8 cellular contexts compared by ENCODE assay signal in the genomic region with DNA sequence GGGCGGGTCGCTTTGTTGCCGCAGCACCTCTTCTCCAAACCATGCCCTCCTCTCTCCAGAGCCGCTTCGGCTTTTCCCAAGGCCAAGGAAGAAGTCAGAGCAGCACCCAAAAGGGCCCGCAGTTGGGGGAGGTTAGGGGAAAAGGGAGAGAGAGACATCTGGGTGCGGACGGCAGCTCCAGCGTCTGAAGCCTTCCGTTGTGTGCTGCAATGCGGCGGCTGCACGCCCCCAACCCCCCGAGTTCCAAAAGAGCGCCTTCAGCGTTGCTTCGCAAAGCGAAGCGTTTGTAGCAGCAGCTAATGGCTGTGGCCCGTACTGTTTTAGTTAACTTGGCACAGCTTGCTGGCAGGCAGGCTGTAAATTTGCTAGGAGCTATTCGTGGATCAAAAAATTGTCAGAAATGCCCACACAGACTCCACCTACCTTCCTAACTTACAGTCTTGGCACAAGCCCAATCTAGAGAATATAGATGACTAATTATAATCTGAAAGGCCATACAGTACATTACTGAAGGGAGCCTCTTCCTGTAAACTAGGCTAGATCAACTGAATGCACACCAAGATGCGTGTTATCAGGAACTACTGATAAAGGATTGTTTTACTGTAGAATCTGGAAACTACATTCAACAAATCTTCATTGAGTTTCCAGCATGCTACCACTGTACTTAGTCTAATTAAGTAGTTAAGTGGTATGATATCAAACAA. TPM values are rescaled to one million over a fixed set of nuclear protein-coding genes. Genes with fewer than 3 reads are reported as not detected.
DNase-seq lines count a peak whose midpoint lies in the region; ATAC-seq, FAIRE-seq and TF ChIP-seq lines count a peak whose summit lies in the region.

No MANE protein-coding gene starts in this region.

- H2BK120ac ChIP-seq in H1 (replicated peaks; ENCODE audit: low read depth, low read length) (peak overlapping the region; percentile 21), mesenchymal stem cell (ENCODE audit: low read depth, low read length) (peak overlapping the region; percentile 85)

- peak overlapping the region; percentile 75 to 86 (median 83) for H3K9ac ChIP-seq in H1 (replicated peaks in 1 of 4; ENCODE audit: extremely low read depth in 1 of 4, low read depth in 3 of 4, low read length in 3 of 4)
- peak overlapping the region; percentile 95 for H3K9ac ChIP-seq in mesenchymal stem cell (ENCODE audit: low read length)

- peak overlapping the region; percentile 90 for H2BK5ac ChIP-seq in H1 (ENCODE audit: low read depth, low read length)
- H2BK5ac ChIP-seq in mesenchymal stem cell (ENCODE audit: low read depth, low read length, poor library complexity, severe bottlenecking): peak overlapping the region; percentile 89

- H3K18ac ChIP-seq in H1 (ENCODE audit: extremely low read depth, low read length): peak overlapping the region; percentile 95
- peak overlapping the region; percentile 98 for H3K18ac ChIP-seq in mesenchymal stem cell (ENCODE audit: low read depth in 1 of 2, low read length in 2 of 2)

- no peak overlapping the region for H3K23ac ChIP-seq in H1 (ENCODE audit: insufficient read length)
- peak overlapping the region; percentile 64 to 69 for H3K23ac ChIP-seq in mesenchymal stem cell (ENCODE audit: low read length in 2 of 2)

- peak overlapping the region; percentile 90 for H4K91ac ChIP-seq in H1 (replicated peaks; ENCODE audit: insufficient read length, low read length)
- H4K91ac ChIP-seq in mesenchymal stem cell (ENCODE audit: low read length): peak overlapping the region; percentile 84

- 7% methylated on average over 22 of the region's 22 CpGs; no CpG with 5 or more reads in 1 of the 2 experiments for WGBS in H1 (ENCODE audit: extremely low coverage in 1 of 2, insufficient coverage in 1 of 2, insufficient read length in 1 of 2, insufficient replicate concordance in 2 of 2, low coverage in 1 of 2, low lambda C conversion rate in 2 of 2, missing lambda C conversion rate in 1 of 2), 2 experiments
- 1% methylated on average over 18 of the region's 22 CpGs for WGBS in mesenchymal stem cell

- H3K79me2 ChIP-seq in H1 (ENCODE audit: control insufficient read depth in 1 of 2, insufficient read depth in 2 of 2, low read length in 2 of 2): peaks cover 7 to 32% of the 10 kb centered on the region in 2 experiments; a peak in 3 of 4 replicates

- no peak; a peak in 1 of 4 replicates for TF ChIP-seq RAD21 in H1 (IDR thresholded peaks at IDR 0.05 in 1 of 2, conservative IDR thresholded peaks at IDR 0.05 in 1 of 2; ENCODE audit: low read depth in 2 of 2, low read length in 2 of 2)

- H2BK15ac ChIP-seq in H1 (ENCODE audit: low read length) (peak overlapping the region; percentile 55; the same call in 1 of the 2 replicates), mesenchymal stem cell (ENCODE audit: low read depth, poor library complexity, severe bottlenecking) (peak overlapping the region; percentile 98)

- TF ChIP-seq EP300 in H1 (IDR thresholded peaks at IDR 0.05; ENCODE audit: borderline replicate concordance in 1 of 2, low read depth in 2 of 2, low read length in 2 of 2): no peak

- H3K79me1 ChIP-seq in H1 (ENCODE audit: low read depth, low read length) (no peaks in the 10 kb centered on the region), mesenchymal stem cell (replicated peaks; ENCODE audit: low read length, poor library complexity, severe bottlenecking) (no peaks in the 10 kb centered on the region)

- H4K8ac ChIP-seq in H1 (ENCODE audit: extremely low read depth, insufficient read depth, low read length) (peak overlapping the region; percentile 97; the same call in 1 of the 2 replicates), mesenchymal stem cell (ENCODE audit: low read length) (peak overlapping the region; percentile 98)

- peak overlapping the region; percentile 47 for H2AFZ ChIP-seq in H1 (ENCODE audit: low read length)
- H2AFZ ChIP-seq in mesenchymal stem cell (ENCODE audit: low read depth, low read length): no peak overlapping the region

- H3K23me2 ChIP-seq in H1 (ENCODE audit: low read depth, low read length): peaks cover 5% of the 10 kb centered on the region

- TF ChIP-seq CTCF in H1 (IDR thresholded peaks at IDR 0.05; ENCODE audit: control extremely low read depth in 1 of 3, insufficient read depth in 1 of 3, low read depth in 1 of 3, low read length in 3 of 3): no peak

- H3K9me3 ChIP-seq in H1 (ENCODE audit: insufficient read depth in 2 of 2, low read depth in 1 of 2, low read length in 1 of 2) (no peaks in the 10 kb centered on the region), mesenchymal stem cell (ENCODE audit: control insufficient read depth, low read length) (no peaks in the 10 kb centered on the region)

- no peaks in the 10 kb centered on the region for H3K27me3 ChIP-seq in H1 (replicated peaks in 1 of 4; ENCODE audit: control insufficient read depth in 3 of 4, extremely low read depth in 1 of 4, insufficient read depth in 3 of 4, low read length in 3 of 4)
- H3K27me3 ChIP-seq in mesenchymal stem cell (ENCODE audit: control insufficient read depth in 1 of 2, insufficient read depth in 1 of 2, low read length in 2 of 2): no peaks in the 10 kb centered on the region

- peaks cover 4% of the 10 kb centered on the region in 2 experiments for H4K20me1 ChIP-seq in H1 (replicated peaks in 1 of 2; ENCODE audit: control insufficient read depth in 1 of 2, insufficient read depth in 2 of 2, low read length in 2 of 2)

- H2AK5ac ChIP-seq in H1 (ENCODE audit: low read depth, low read length) (no peak overlapping the region), mesenchymal stem cell (ENCODE audit: low read length, severe bottlenecking) (peak overlapping the region; percentile 58)

- POLR2A ChIA-PET in H1 (lab: Charles Lee; ENCODE audit: partially characterized antibody): interaction anchor here (0.9 to 4.3 kb wide), 13 partner anchors 8 to 216 kb away, joined by 3 to 21 read pairs (median 4); partner anchors contain the start of genes NT5C3A and RP9

- peak overlapping the region; percentile 90 for H3K56ac ChIP-seq in H1 (replicated peaks; ENCODE audit: insufficient read length, low read depth, low read length)

- H3K14ac ChIP-seq in H1 (ENCODE audit: insufficient read length) (no peak overlapping the region), mesenchymal stem cell (ENCODE audit: low read length in 2 of 2) (peak overlapping the region in 1 of 2 experiments; percentile 79)

- H2BK12ac ChIP-seq in H1 (ENCODE audit: low read depth, low read length) (peak overlapping the region; percentile 80; the same call in 1 of the 2 replicates), mesenchymal stem cell (ENCODE audit: low read length in 2 of 2) (peak overlapping the region; percentile 1 to 92)

- ATAC-seq in HG02943 (IDR thresholded peaks at IDR 0.05; ENCODE audit: low read depth, unreplicated experiment) (peak; percentile 18), GM21786 (IDR thresholded peaks at IDR 0.05; ENCODE audit: unreplicated experiment) (no peak)

- H3K4me1 ChIP-seq in H1 (replicated peaks in 1 of 4; ENCODE audit: control insufficient read depth in 3 of 4, insufficient read depth in 4 of 4, low read length in 3 of 4) (peaks cover 3 to 13% (median 6%) of the 10 kb centered on the region in 4 experiments; a peak in 6 of 7 replicates), mesenchymal stem cell (ENCODE audit: control insufficient read depth, insufficient read depth, low read depth, low read length) (peaks cover 6% of the 10 kb centered on the region)

- no peak for FAIRE-seq in H1 (lab: Jason Lieb, UNC)

- peak overlapping the region; percentile 90 for H4K5ac ChIP-seq in H1 (ENCODE audit: insufficient read length, low read depth, low read length)

- H3K27ac ChIP-seq in H1 (ENCODE audit: low read depth, low read length) (peak overlapping the region; percentile 93), mesenchymal stem cell (ENCODE audit: low read length, poor library complexity, severe bottlenecking) (peak overlapping the region; percentile 99)

- H3K4me3 ChIP-seq in H1 (ENCODE audit: extremely low read depth in 1 of 4, insufficient read depth in 2 of 4, low read depth in 3 of 4, low read length in 4 of 4) (peak overlapping the region; percentile 56 to 99 (median 68)), mesenchymal stem cell (ENCODE audit: insufficient read depth in 1 of 2, low read depth in 1 of 2, low read length in 2 of 2) (peak overlapping the region; percentile 80 to 96)

- H3K4ac ChIP-seq in H1 (replicated peaks; ENCODE audit: insufficient read length, low read depth, low read length) (peak overlapping the region; percentile 88), mesenchymal stem cell (ENCODE audit: low read depth in 1 of 2, low read length in 2 of 2) (peak overlapping the region; percentile 88 to 100)

- TF ChIP-seq POLR2A in H1 (IDR thresholded peaks at IDR 0.05; ENCODE audit: control extremely low read depth in 1 of 2, low read depth in 2 of 2, low read length in 2 of 2): peak; percentile 77 to 81

- H3K4me2 ChIP-seq in H1 (ENCODE audit: insufficient read depth in 1 of 2, low read depth in 2 of 2, low read length in 2 of 2) (peak overlapping the region; percentile 81 to 90), mesenchymal stem cell (ENCODE audit: low read length, poor library complexity, severe bottlenecking) (peak overlapping the region; percentile 98)

- H2BK20ac ChIP-seq in H1 (ENCODE audit: low read length): peak overlapping the region; percentile 32; the same call in 1 of the 2 replicates

- CTCF ChIA-PET in H1 (lab: Charles Lee; ENCODE audit: partially characterized antibody): interaction anchor here (0.5 to 2.1 kb wide), 5 partner anchors 9 to 335 kb away, joined by 3 to 7 read pairs (median 3); no protein-coding TSS in a partner anchor

- H3K36me3 ChIP-seq in H1 (ENCODE audit: control insufficient read depth in 2 of 4, insufficient read depth in 4 of 4, low read length in 3 of 4): no peaks in the 10 kb centered on the region
- no peaks in the 10 kb centered on the region for H3K36me3 ChIP-seq in mesenchymal stem cell (ENCODE audit: control insufficient read depth in 1 of 2, insufficient read depth in 2 of 2, low read depth in 1 of 2, low read length in 2 of 2)

- peak; percentile 89 for DNase-seq in ELR (ENCODE audit: low read depth)
- DNase-seq in NCI-H748 (lab: John Stamatoyannopoulos, UW; ENCODE audit: unreplicated experiment): peak; percentile 65
- peak; percentile 84 for DNase-seq in activated CD8-positive, alpha-beta memory T cell treated with anti-CD3 and anti-CD28 coated beads for 24 hours
- DNase-seq in H1 (ENCODE audit: low read depth in 1 of 2, low spot score in 2 of 2): no peak
- DNase-seq in mesenchymal stem cell: peak; percentile 76
- DNase-seq in stimulated activated CD8-positive, alpha-beta memory T cell treated with anti-CD3 and anti-CD28 coated beads, Interleukin-15, amount 100 ng/mL, for 24 hours (ENCODE audit: low read depth): peak; percentile 18

RNA-seq across cellular contexts. Expression of gene KBTBD2, which starts 1.1 kb away (rescaled TPM):
- 23.4 and 25.7 TPM in 2 replicates for total RNA-seq in H1 (2021; fragmentation: NEBNext Ultra II Directional; extraction: Animal tissue kit (Norgen Biotek cat#: 25700))
- polyA plus RNA-seq in H1 (2011; rRNA removed): 7.4 and 13.1 TPM in 2 replicates
- 11.2 TPM for polyA plus RNA-seq in H1 (2011; cell fraction: cytosol; rRNA removed)
- polyA plus RNA-seq in H1 (2011; cell fraction: nucleus; rRNA removed): 7.3 TPM
- polyA plus RNA-seq in H1 (2012, experiment 1 of 2): 14.4 to 25.4 TPM (median 18.4 TPM) in 4 replicates
- 2.8 TPM for polyA plus RNA-seq in H1 (2012, experiment 2 of 2)
- polyA plus RNA-seq in H1 (2013, experiment 1 of 2): 11.5 TPM
- polyA plus RNA-seq in H1 (2013, experiment 2 of 2): 11.6 TPM
- 17.3 and 28.9 TPM in 2 replicates for polyA minus RNA-seq in H1 (2011; rRNA and poly(A)+ RNA removed)
- 13.6 TPM for polyA minus RNA-seq in H1 (2011; cell fraction: cytosol; rRNA and poly(A)+ RNA removed)
- 19.3 TPM for polyA minus RNA-seq in H1 (2011; cell fraction: nucleus; rRNA and poly(A)+ RNA removed)
- 16.5 TPM for polyA plus RNA-seq in mesenchymal stem cell (2013, experiment 1 of 2)
- polyA plus RNA-seq in mesenchymal stem cell (2013, experiment 2 of 2): 18.2 TPM

Comparison
In these comparisons a context has a peak if more than half of its experiments do, and no peak if none do; other contexts are left out.
1. DNase-seq: peak in ELR (single experiment), NCI-H748 (single experiment), activated CD8-positive, alpha-beta memory T cell treated with anti-CD3 and anti-CD28 coated beads for 24 hours (single experiment), mesenchymal stem cell (single experiment) and stimulated activated CD8-positive, alpha-beta memory T cell treated with anti-CD3 and anti-CD28 coated beads, Interleukin-15, amount 100 ng/mL, for 24 hours (single experiment); none in H1 (0 of 2).